ENCODE assay signal across 15 cellular contexts in the genomic region with DNA sequence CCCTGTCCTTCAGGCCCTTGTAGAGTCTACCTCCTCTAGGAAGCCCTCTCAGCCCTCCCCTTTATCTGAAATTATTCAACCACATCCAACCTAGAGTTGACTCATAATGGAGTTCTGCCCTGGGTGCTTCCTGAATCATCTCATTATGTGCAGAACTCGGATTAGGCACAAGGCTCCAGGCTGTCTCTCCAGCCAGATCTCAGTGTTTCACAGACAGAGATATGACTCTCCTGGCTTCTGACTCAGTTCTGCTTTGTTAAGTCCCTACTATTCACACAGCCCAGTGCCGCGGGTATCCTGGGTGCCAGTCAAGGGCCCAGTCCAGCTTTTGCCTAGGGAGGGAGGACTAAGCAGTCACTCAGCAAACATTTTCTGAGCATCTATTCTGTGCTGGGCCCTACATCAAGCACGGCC. TPM values are rescaled to one million over a fixed set of nuclear protein-coding genes. Genes with fewer than 3 reads are reported as not detected.
DNase-seq lines count a peak whose midpoint lies in the region; ATAC-seq, FAIRE-seq and TF ChIP-seq lines count a peak whose summit lies in the region.
"Had no signal": no experiment of that assay in that cellular context is flagged by ENCODE, and none has a peak within 500 bp of the region (broad histone marks: within the 10 kb centered on the region; RNA-seq: fewer than 3 reads in every experiment).

No MANE protein-coding gene starts in this region.

- peaks cover 12% of the 10 kb centered on the region for H3K4me1 ChIP-seq in hepatocyte (ENCODE audit: insufficient read depth)
- peaks cover 0 to 4% (median 0%) of the 10 kb centered on the region in 4 donors for H3K4me1 ChIP-seq in Peyer's patch
- H3K4me1 ChIP-seq in heart right ventricle: peaks cover 0 to 19% (median 14%) of the 10 kb centered on the region in 9 donors

- TF ChIP-seq POLR2A in Peyer's patch (IDR thresholded peaks at IDR 0.05): no peak

- ATAC-seq in heart right ventricle: no peak
- ATAC-seq: CD8-positive, alpha-beta T cell had no signal

- no peaks in the 10 kb centered on the region for H3K27me3 ChIP-seq in WERI-Rb-1 (ENCODE audit: insufficient read depth, low read depth, severe bottlenecking)
- no peaks in the 10 kb centered on the region for H3K27me3 ChIP-seq in hepatocyte
- H3K27me3 ChIP-seq in Peyer's patch: no peaks in the 10 kb centered on the region
- H3K27me3 ChIP-seq in heart right ventricle: no peaks in the 10 kb centered on the region
- H3K27me3 ChIP-seq: right atrium auricular region had no signal

- DNase-seq in AG20443 (ENCODE audit: low spot score) (peak; percentile 75), HTR-8/SVneo (ENCODE audit: insufficient read length, low spot score) (no peak), WERI-Rb-1 (peak; percentile 47), hepatocyte (ENCODE audit: low spot score) (peak; percentile 46), activated T-cell treated with anti-CD3 and anti-CD28 coated beads for 4 hours (no peak), Peyer's patch (no peak), amygdala (lab: John Stamatoyannopoulos, UW) (no peak), heart right ventricle (no peak)
- DNase-seq: CD8-positive, alpha-beta T cell; effector CD8-positive, alpha-beta T cell; NCI-H2107; stimulated activated CD8-positive, alpha-beta memory T cell treated with anti-CD3 and anti-CD28 coated beads, Interleukin-4, amount 100 ng/mL, for 48 hours had no signal

- H3K79me2 ChIP-seq in hepatocyte: peaks cover 3% of the 10 kb centered on the region

- H3K36me3 ChIP-seq in WERI-Rb-1 (peaks cover 62% of the 10 kb centered on the region), hepatocyte (replicated peaks; ENCODE audit: insufficient read depth, low read depth) (no peaks in the 10 kb centered on the region), Peyer's patch (no peaks in the 10 kb centered on the region), heart right ventricle (no peaks in the 10 kb centered on the region)
- H3K36me3 ChIP-seq: right atrium auricular region had no signal

- FAIRE-seq in HTR-8/SVneo (lab: Jason Lieb, UNC): peak; percentile 9

- H2AFZ ChIP-seq in hepatocyte: no peak overlapping the region

- H3K9me2 ChIP-seq in hepatocyte (replicated peaks; ENCODE audit: insufficient read depth): no peaks in the 10 kb centered on the region

- no peak overlapping the region for H3K4me2 ChIP-seq in hepatocyte

- TF ChIP-seq CTCF in WERI-Rb-1 (IDR thresholded peaks at IDR 0.05; ENCODE audit: low read depth, low read length) (no peak), hepatocyte (IDR thresholded peaks at IDR 0.05; ENCODE audit: poor library complexity) (no peak), Peyer's patch (IDR thresholded peaks at IDR 0.05) (no peak), heart right ventricle (IDR thresholded peaks at IDR 0.05) (no peak)

- WGBS in hepatocyte (ENCODE audit: low lambda C conversion rate, missing lambda C conversion rate): 67% methylated on average over 4 of the region's 4 CpGs
- WGBS in heart right ventricle, 2 donors: 83 to 86% methylated on average over 4 of the region's 4 CpGs

- intact Hi-C loops in heart right ventricle (cut with DNase I): no loop called here

- no peak overlapping the region for H3K4me3 ChIP-seq in WERI-Rb-1 (ENCODE audit: low read depth, low read length)
- no peak overlapping the region for H3K4me3 ChIP-seq in hepatocyte
- H3K4me3 ChIP-seq in Peyer's patch: no peak overlapping the region
- H3K4me3 ChIP-seq in heart right ventricle: no peak overlapping the region
- H3K4me3 ChIP-seq: right atrium auricular region had no signal

- H3K9me3 ChIP-seq in WERI-Rb-1 (ENCODE audit: severe bottlenecking) (no peaks in the 10 kb centered on the region), hepatocyte (ENCODE audit: low read depth) (no peaks in the 10 kb centered on the region), Peyer's patch (no peaks in the 10 kb centered on the region), heart right ventricle (no peaks in the 10 kb centered on the region)
- H3K9me3 ChIP-seq: right atrium auricular region had no signal

- no peaks in the 10 kb centered on the region for H4K20me1 ChIP-seq in hepatocyte (ENCODE audit: insufficient read depth, poor library complexity, severe bottlenecking)

- H3K27ac ChIP-seq in WERI-Rb-1 (peak overlapping the region; percentile 71), hepatocyte (no peak overlapping the region), Peyer's patch (no peak overlapping the region), heart right ventricle (no peak overlapping the region)
- H3K27ac ChIP-seq: HL-60, right atrium auricular region had no signal

RNA-seq across cellular contexts. Expression of gene STRA6, which starts 9.3 kb away (rescaled TPM):
- total RNA-seq in hepatocyte: 13.6 and 31.5 TPM in 2 replicates
- polyA plus RNA-seq in hepatocyte: 37.1 and 56.6 TPM in 2 replicates
- under 1 TPM in 1 of 4 donors, not detected in 3; 0.83 TPM for total RNA-seq in Peyer's patch
- under 1 TPM in 2 of 10 donors, not detected in 8; 0.13 to 0.21 TPM for total RNA-seq in heart right ventricle
- under 1 TPM; 0.03 to 0.15 TPM for polyA plus RNA-seq in heart right ventricle
- total RNA-seq: CD8-positive, alpha-beta T cell had no signal
- polyA plus RNA-seq: liver had no signal

RNA-seq across cellular contexts. Expression of gene ISLR, which starts 19.8 kb away (rescaled TPM):
- total RNA-seq in hepatocyte: 31.4 and 36.4 TPM in 2 replicates
- 27.8 and 32.0 TPM in 2 replicates for polyA plus RNA-seq in hepatocyte
- total RNA-seq in Peyer's patch: 10 to 100 TPM in 3 of 4 donors, 1 to 10 TPM in 1; 6.3 to 22.8 (median 17.5) TPM
- 10 to 100 TPM in 9 of 10 donors, 1 to 10 TPM in 1; 9.1 to 19.7 (median 14.1) TPM for total RNA-seq in heart right ventricle
- polyA plus RNA-seq in heart right ventricle: 10 to 100 TPM in 1 of 2 donors, 1 to 10 TPM in 1; 8.8 to 12.2 TPM
- total RNA-seq: CD8-positive, alpha-beta T cell had no signal

RNA-seq across cellular contexts. Expression of gene CCDC33, which starts 42.8 kb away (rescaled TPM):
- 0.32 and 0.63 TPM in 2 replicates for total RNA-seq in hepatocyte
- polyA plus RNA-seq in hepatocyte: 0.86 and 1.3 TPM in 2 replicates
- under 1 TPM in 1 of 4 donors, not detected in 3; 0.40 TPM for total RNA-seq in Peyer's patch
- total RNA-seq in heart right ventricle: not detected
- polyA plus RNA-seq in heart right ventricle: not detected
- total RNA-seq: CD8-positive, alpha-beta T cell; liver; right atrium auricular region had no signal
- polyA plus RNA-seq: liver had no signal

Comparison
In these comparisons a context has a peak if more than half of its experiments do, and no peak if none do; other contexts are left out.
1. DNase-seq: peak in AG20443 (single experiment), WERI-Rb-1 (single experiment) and hepatocyte (single experiment); none in HTR-8/SVneo (single experiment), activated T-cell treated with anti-CD3 and anti-CD28 coated beads for 4 hours (single experiment), Peyer's patch (0 of 3), amygdala (0 of 56) and heart right ventricle (0 of 2).